ENCODE assay signal across 8 cellular contexts in the genomic region with DNA sequence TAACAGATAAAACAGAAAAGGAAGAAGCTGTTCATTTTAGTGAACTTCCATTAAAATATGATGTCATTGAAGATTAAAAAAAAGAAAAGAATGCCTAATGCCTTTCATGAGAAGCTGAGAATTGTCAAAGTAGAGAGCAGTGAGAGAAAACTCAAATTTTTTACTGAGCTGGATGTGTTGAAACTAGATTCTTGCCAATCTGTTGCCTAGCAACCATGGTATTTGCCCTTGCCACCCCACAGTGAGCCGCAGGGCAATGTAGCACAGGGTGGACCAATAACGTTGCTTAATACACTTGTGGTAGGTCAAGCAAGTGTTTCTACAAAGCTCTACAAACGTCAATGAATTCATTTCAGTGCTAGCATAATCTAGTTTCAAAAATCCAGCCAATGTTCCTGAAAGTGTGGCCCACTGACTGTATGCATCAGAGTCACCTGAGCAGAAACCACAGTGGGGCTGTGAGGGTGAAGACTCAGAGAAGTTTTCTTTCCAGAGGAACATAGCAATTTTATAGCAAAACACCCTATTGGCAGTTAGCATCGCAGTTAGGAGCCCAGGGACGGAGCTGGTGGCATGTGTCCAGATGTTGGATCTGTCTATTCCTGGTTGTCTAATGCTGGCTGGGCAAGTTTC.
DNase-seq lines count a peak whose midpoint lies in the region; ATAC-seq and TF ChIP-seq lines count a peak whose summit lies in the region.

No MANE protein-coding gene starts in this region.

- H3K27me3 ChIP-seq in osteoblast (ENCODE audit: insufficient read depth, low read length) (no peaks in the 10 kb centered on the region), SJCRH30 (no peaks in the 10 kb centered on the region)

- H3K9me3 ChIP-seq in osteoblast (ENCODE audit: low read depth, low read length) (no peaks in the 10 kb centered on the region), SJCRH30 (replicated peaks) (no peaks in the 10 kb centered on the region)

- H3K4me2 ChIP-seq in osteoblast (ENCODE audit: insufficient read depth, low read length) = peak overlapping the region; percentile 71

- no peaks in the 10 kb centered on the region for H4K20me1 ChIP-seq in osteoblast (ENCODE audit: insufficient read depth, low read length)

- DNase-seq in activated T-cell treated with anti-CD3 and anti-CD28 coated beads, Interleukin-2, amount 50 U/mL, for 1 hour = peak; percentile 47
- DNase-seq in activated T-cell treated with anti-CD3 and anti-CD28 coated beads for 4 hours = no peak
- peak; percentile 25 for DNase-seq in T-helper 22 cell (ENCODE audit: low read depth)
- DNase-seq in fibroblast of the aortic adventitia (ENCODE audit: low read depth) = peak; percentile 92
- DNase-seq in osteoblast (ENCODE audit: insufficient read length, low spot score, missing footprints) = peak; percentile 79
- no peak for DNase-seq in NCI-H187 (lab: John Stamatoyannopoulos, UW)
- DNase-seq in SJCRH30 = no peak

- ATAC-seq in HG03571 (IDR thresholded peaks at IDR 0.05; ENCODE audit: unreplicated experiment) = peak; percentile 51

- H3K27ac ChIP-seq in osteoblast (ENCODE audit: low read depth, low read length) = peak overlapping the region; percentile 86
- no peak overlapping the region for H3K27ac ChIP-seq in SJCRH30

- H3K4me1 ChIP-seq in osteoblast (ENCODE audit: insufficient read depth, low read length) (peaks cover 27% of the 10 kb centered on the region), SJCRH30 (no peaks in the 10 kb centered on the region)

- H3K4me3 ChIP-seq in fibroblast of the aortic adventitia (ENCODE audit: low read depth, low read length) (no peak overlapping the region), osteoblast (ENCODE audit: insufficient read depth, low read length) (peak overlapping the region; percentile 28), SJCRH30 (no peak overlapping the region)

- H3K79me2 ChIP-seq in osteoblast (ENCODE audit: insufficient read depth, low read length) = peaks cover 66% of the 10 kb centered on the region

- no peak for TF ChIP-seq CTCF in fibroblast of the aortic adventitia (IDR thresholded peaks at IDR 0.05; ENCODE audit: insufficient read depth, low read length)
- TF ChIP-seq CTCF in osteoblast (IDR thresholded peaks at IDR 0.05; ENCODE audit: extremely low read depth, low read depth, low read length) = no peak

- H3K36me3 ChIP-seq in osteoblast (ENCODE audit: insufficient read depth, low read length) = peaks cover 4% of the 10 kb centered on the region
- no peaks in the 10 kb centered on the region for H3K36me3 ChIP-seq in SJCRH30

- no peak overlapping the region for H2AFZ ChIP-seq in osteoblast (ENCODE audit: low read length)

Comparison
In these comparisons a context has a peak if more than half of its experiments do, and no peak if none do; other contexts are left out.
1. DNase-seq: peak in activated T-cell treated with anti-CD3 and anti-CD28 coated beads, Interleukin-2, amount 50 U/mL, for 1 hour (single experiment), T-helper 22 cell (single experiment), fibroblast of the aortic adventitia (single experiment) and osteoblast (single experiment); none in activated T-cell treated with anti-CD3 and anti-CD28 coated beads for 4 hours (single experiment), NCI-H187 (0 of 2) and SJCRH30 (0 of 2).